Comparison of ENCODE assay signal across 10 cellular contexts in the genomic region with DNA sequence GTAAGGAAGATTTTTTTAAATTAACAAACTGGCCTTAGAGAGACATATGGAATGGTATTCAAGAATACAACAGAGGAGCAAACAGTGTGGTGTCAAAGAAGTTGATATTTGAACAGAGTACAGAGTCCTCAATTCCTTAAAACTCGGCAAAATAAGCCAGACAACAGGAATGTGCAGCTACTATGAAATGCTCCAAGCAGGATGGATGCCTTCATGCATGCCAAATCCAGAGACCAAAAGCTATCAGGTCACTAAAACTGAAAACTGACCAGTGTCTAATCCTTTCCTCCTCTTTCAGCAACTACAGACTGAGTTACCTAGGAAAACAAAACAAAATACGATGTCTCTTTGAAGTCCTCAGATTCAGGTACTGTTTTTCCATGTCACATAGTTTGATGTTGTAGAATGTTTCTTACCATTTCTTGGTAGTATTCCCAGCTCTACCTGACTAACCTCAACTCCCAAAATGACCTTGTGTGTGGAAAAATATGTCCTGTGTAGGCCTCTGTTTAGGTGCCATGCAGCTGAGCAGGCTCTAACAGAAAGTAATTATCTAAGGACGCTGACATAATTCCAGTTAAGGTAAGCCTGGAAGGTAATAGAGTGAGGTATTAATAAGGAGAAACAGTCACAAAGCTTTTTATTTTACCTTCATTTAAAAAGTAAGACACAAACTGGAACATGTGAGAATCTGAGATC. TPM values are rescaled to one million over a fixed set of nuclear protein-coding genes. Genes with fewer than 3 reads are reported as not detected.
DNase-seq lines count a peak whose midpoint lies in the region; ATAC-seq, FAIRE-seq and TF ChIP-seq lines count a peak whose summit lies in the region.
"Had no signal": no experiment of that assay in that cellular context is flagged by ENCODE, and none has a peak within 500 bp of the region (broad histone marks: within the 10 kb centered on the region; RNA-seq: fewer than 3 reads in every experiment).

No MANE protein-coding gene starts in this region.

- H3K27ac ChIP-seq in IMR-90 (ENCODE audit: insufficient read depth, low read length) (no peak overlapping the region), endothelial cell of umbilical vein (ENCODE audit: insufficient read depth, low read depth, low read length) (no peak overlapping the region), parathyroid adenoma (peak overlapping the region; percentile 49)

- peak overlapping the region; percentile 17 for H2BK5ac ChIP-seq in IMR-90 (ENCODE audit: low read depth, low read length, poor library complexity, severe bottlenecking)

- no peak overlapping the region for H2AK9ac ChIP-seq in IMR-90 (replicated peaks; ENCODE audit: low read depth, low read length, poor library complexity)

- no peak overlapping the region for H2BK20ac ChIP-seq in IMR-90 (ENCODE audit: low read depth, low read length)

- DNase-seq in IMR-90 (no peak), endothelial cell of umbilical vein (ENCODE audit: low read depth, low spot score) (peak; percentile 11), NCI-H226 (no peak), NCI-H1092 treated with DMSO at 0.1 percent for 48 hours (lab: John Stamatoyannopoulos, UW) (no peak)
- no peak for DNase-seq in stimulated activated CD4-positive, alpha-beta T cell treated with anti-CD3 and anti-CD28 coated beads, Interleukin-2, amount 100 ng/mL, for 24 hours
- DNase-seq in stimulated activated CD4-positive, alpha-beta T cell treated with anti-CD3 and anti-CD28 coated beads, Interleukin-1b, Interleukin-23, amount 100 ng/mL, for 48 hours, result no peak
- DNase-seq: midbrain had no signal

- H3K9me3 ChIP-seq in IMR-90 (ENCODE audit: control insufficient read depth, insufficient read depth, low read length) (no peaks in the 10 kb centered on the region), endothelial cell of umbilical vein (replicated peaks; ENCODE audit: control insufficient read depth, insufficient read depth, low read length) (no peaks in the 10 kb centered on the region), parathyroid adenoma (ENCODE audit: control insufficient read depth, low read length) (no peaks in the 10 kb centered on the region)

- FAIRE-seq in endothelial cell of umbilical vein (lab: Jason Lieb, UNC), result no peak
- FAIRE-seq: bronchial epithelial cell had no signal

- peaks cover 23 to 66% of the 10 kb centered on the region in 2 experiments; a peak in 3 of 4 replicates for H3K79me1 ChIP-seq in IMR-90 (ENCODE audit: low read depth in 1 of 2, low read length in 2 of 2)

- peaks cover 14% of the 10 kb centered on the region for H3K4me1 ChIP-seq in IMR-90 (ENCODE audit: control insufficient read depth, insufficient read depth, low read length)
- peaks cover 11% of the 10 kb centered on the region for H3K4me1 ChIP-seq in endothelial cell of umbilical vein (ENCODE audit: control insufficient read depth, extremely low read depth, insufficient read depth, low read length)
- H3K4me1 ChIP-seq in parathyroid adenoma, result peaks cover 10% of the 10 kb centered on the region

- no peak overlapping the region for H2BK120ac ChIP-seq in IMR-90 (ENCODE audit: low read depth, low read length)

- peak overlapping the region; percentile 72; the same call in 1 of the 2 replicates for H3K18ac ChIP-seq in IMR-90 (ENCODE audit: low read depth, low read length)

- H4K5ac ChIP-seq in IMR-90 (ENCODE audit: low read depth, low read length), result no peak overlapping the region

- no peak overlapping the region for H4K91ac ChIP-seq in IMR-90 (ENCODE audit: insufficient read depth, low read depth, low read length)

- in situ Hi-C loops in IMR-90 (cut with MboI; ENCODE audit: low sequenced_read_pairs), result no loop called here

- H3K14ac ChIP-seq in IMR-90 (replicated peaks; ENCODE audit: low read depth, low read length), result peak overlapping the region; percentile 15; the same call in 1 of the 2 replicates

- H3K9ac ChIP-seq in IMR-90 (ENCODE audit: low read depth, low read length) (no peak overlapping the region), endothelial cell of umbilical vein (replicated peaks; ENCODE audit: extremely low read depth, insufficient read depth, low read length) (no peak overlapping the region), parathyroid adenoma (no peak overlapping the region)

- no peak for TF ChIP-seq POLR2A in IMR-90 (IDR thresholded peaks at IDR 0.05; ENCODE audit: low read depth, low read length)
- TF ChIP-seq POLR2A in endothelial cell of umbilical vein (IDR thresholded peaks at IDR 0.05; ENCODE audit: low read depth, low read length), result no peak

- no peak overlapping the region for H2BK15ac ChIP-seq in IMR-90 (ENCODE audit: low read depth, low read length)

- H2AK5ac ChIP-seq in IMR-90 (ENCODE audit: low read depth, low read length), result no peak overlapping the region

- H2AFZ ChIP-seq in IMR-90 (replicated peaks; ENCODE audit: low read length, poor library complexity), result no peak overlapping the region
- no peak overlapping the region for H2AFZ ChIP-seq in endothelial cell of umbilical vein (ENCODE audit: low read depth, low read length)
- H2AFZ ChIP-seq in parathyroid adenoma, result no peak overlapping the region

- no peak overlapping the region for H3K4me3 ChIP-seq in IMR-90 (ENCODE audit: insufficient read depth, low read depth, low read length)
- no peak overlapping the region for H3K4me3 ChIP-seq in endothelial cell of umbilical vein (replicated peaks in 1 of 3; ENCODE audit: insufficient read depth in 1 of 3, low read depth in 1 of 3, low read length in 3 of 3)
- peak overlapping the region; percentile 0 for H3K4me3 ChIP-seq in parathyroid adenoma (ENCODE audit: low read depth, low read length)

- no peak overlapping the region for H3K56ac ChIP-seq in IMR-90 (ENCODE audit: extremely low read depth, insufficient read depth, low read length)

- H4K20me1 ChIP-seq in IMR-90 (ENCODE audit: insufficient read depth, low read length), result peaks cover 70% of the 10 kb centered on the region
- H4K20me1 ChIP-seq in endothelial cell of umbilical vein (replicated peaks; ENCODE audit: control insufficient read depth, extremely low read depth, insufficient read depth, low read length), result peaks cover 14% of the 10 kb centered on the region

- BruUV-seq in IMR-90 (replicated peaks; lab: Mats Ljungman, UMichigan), result no TSS peak
- no TSS peak for BruUV-seq in endothelial cell of umbilical vein (replicated peaks; lab: Mats Ljungman, UMichigan)

- ATAC-seq in GM19351 (IDR thresholded peaks at IDR 0.05; ENCODE audit: unreplicated experiment) (peak; percentile 4), IMR-90 (ENCODE audit: low read depth) (peak; percentile 46)

- dilution Hi-C loops in IMR-90 (cut with HindIII; ENCODE audit: low sequenced_read_pairs, unreplicated experiment), result no loop called here
- dilution Hi-C loops in endothelial cell of umbilical vein (cut with MboI; ENCODE audit: extremely low pct_ligation_motif_present, low sequenced_read_pairs), result no loop called here

- CTCF ChIA-PET in IMR-90 (lab: Yijun Ruan, JAX) (interaction anchor here (1.0 kb wide), 1 partner anchor 15 kb away, joined by 3 read pairs; no protein-coding TSS in a partner anchor), endothelial cell of umbilical vein (lab: Charles Lee) (interaction anchor here (1.0 to 1.4 kb wide), 5 partner anchors 24 to 194 kb away, joined by 3 to 4 read pairs (median 3); no protein-coding TSS in a partner anchor)

- no peak for TF ChIP-seq CTCF in IMR-90 (conservative IDR thresholded peaks at IDR 0.05; ENCODE audit: low read depth, low read length)
- no peak for TF ChIP-seq CTCF in endothelial cell of umbilical vein (IDR thresholded peaks at IDR 0.05; ENCODE audit: extremely low read depth in 1 of 2, insufficient read depth in 1 of 2, low read depth in 1 of 2, low read length in 2 of 2)
- TF ChIP-seq CTCF in parathyroid adenoma (IDR thresholded peaks at IDR 0.05), result no peak

- no peak overlapping the region for H4K8ac ChIP-seq in IMR-90 (ENCODE audit: low read depth in 2 of 2, low read length in 2 of 2)

- WGBS in IMR-90 (ENCODE audit: extremely low coverage in 2 of 2, insufficient read length in 1 of 2), 2 experiments, result no CpG with 5 or more reads among the region's 3 CpGs

- H3K27me3 ChIP-seq in IMR-90 (ENCODE audit: control insufficient read depth, insufficient read depth, low read length) (no peaks in the 10 kb centered on the region), endothelial cell of umbilical vein (ENCODE audit: control insufficient read depth in 2 of 2, insufficient read depth in 2 of 2, low read length in 2 of 2) (no peaks in the 10 kb centered on the region), parathyroid adenoma (ENCODE audit: control insufficient read depth, insufficient read depth, low read length) (no peaks in the 10 kb centered on the region)

- H3K9me1 ChIP-seq in IMR-90 (ENCODE audit: insufficient read depth, low read length) (peaks cover 19% of the 10 kb centered on the region), endothelial cell of umbilical vein (replicated peaks; ENCODE audit: control insufficient read depth, extremely low read depth, insufficient read depth, low read length) (no peaks in the 10 kb centered on the region)

- H3K23ac ChIP-seq in IMR-90 (ENCODE audit: low read depth, low read length), result peak overlapping the region; percentile 48; the same call in 1 of the 2 replicates

- H3K79me2 ChIP-seq in endothelial cell of umbilical vein (ENCODE audit: control insufficient read depth, insufficient read depth, low read length) (peaks cover 97% of the 10 kb centered on the region), parathyroid adenoma (peaks cover 20% of the 10 kb centered on the region)

- no peak for TF ChIP-seq RAD21 in IMR-90 (IDR thresholded peaks at IDR 0.05; ENCODE audit: low read length)

- intact Hi-C loops in IMR-90 (cut with micrococcal nuclease) (no loop called here), endothelial cell of umbilical vein (cut with micrococcal nuclease) (no loop called here)

- H3K4me2 ChIP-seq in IMR-90 (ENCODE audit: low read depth, low read length) (peak overlapping the region; percentile 85), endothelial cell of umbilical vein (ENCODE audit: insufficient read depth, low read length) (peak overlapping the region; percentile 38), parathyroid adenoma (ENCODE audit: low read length) (peak overlapping the region; percentile 23)

- H3K4ac ChIP-seq in IMR-90 (ENCODE audit: low read depth, low read length), result no peak overlapping the region; the same call in 1 of the 2 replicates

- POLR2A ChIA-PET in IMR-90 (lab: Charles Lee; ENCODE audit: unreplicated experiment), result interaction anchor here (0.6 kb wide), 1 partner anchor 14 kb away, joined by 3 read pairs; no protein-coding TSS in a partner anchor
- POLR2A ChIA-PET in endothelial cell of umbilical vein (lab: Charles Lee), result no interaction called here

- H3K36me3 ChIP-seq in IMR-90 (ENCODE audit: control insufficient read depth, insufficient read depth, low read length) (no peaks in the 10 kb centered on the region), endothelial cell of umbilical vein (ENCODE audit: control insufficient read depth in 2 of 2, extremely low read depth in 1 of 2, insufficient read depth in 2 of 2, low read length in 2 of 2) (peaks cover 0 to 3% of the 10 kb centered on the region in 2 experiments), parathyroid adenoma (ENCODE audit: control insufficient read depth, insufficient read depth, low read length) (no peaks in the 10 kb centered on the region)

RNA-seq across cellular contexts. Expression of gene TBL1XR1, which starts 46.9 kb away (rescaled TPM):
- total RNA-seq in IMR-90 (2012; rRNA removed), result 170 and 181 TPM in 2 replicates
- 25.2 and 29.3 TPM in 2 replicates for polyA plus RNA-seq in IMR-90 (2012; rRNA removed)
- 6.6 and 8.7 TPM in 2 replicates for polyA plus RNA-seq in IMR-90 (2012; cell fraction: cytosol; rRNA removed)
- polyA plus RNA-seq in IMR-90 (2012; cell fraction: nucleus; rRNA removed; ENCODE audit: low replicate concordance), result 7.5 and 56.1 TPM in 2 replicates
- 146 and 152 TPM in 2 replicates for total RNA-seq in endothelial cell of umbilical vein
- 26.5 and 26.9 TPM in 2 replicates for polyA plus RNA-seq in endothelial cell of umbilical vein
- 24.3 and 31.9 TPM in 2 replicates for polyA plus RNA-seq in endothelial cell of umbilical vein (2011; cell fraction: cytosol; rRNA removed)
- polyA plus RNA-seq in endothelial cell of umbilical vein (2011; cell fraction: nucleus; rRNA removed), result 71.4 and 72.3 TPM in 2 replicates
- 35.7 and 49.3 TPM in 2 replicates for polyA plus RNA-seq in endothelial cell of umbilical vein (2012)
- polyA minus RNA-seq in endothelial cell of umbilical vein, result 373 and 501 TPM in 2 replicates
- polyA minus RNA-seq in endothelial cell of umbilical vein (2011; cell fraction: cytosol; rRNA and poly(A)+ RNA removed), result 262 TPM
- 229 and 284 TPM in 2 replicates for polyA minus RNA-seq in endothelial cell of umbilical vein (2011; cell fraction: nucleus; rRNA and poly(A)+ RNA removed)

Comparison
In these comparisons a context has a peak if more than half of its experiments do, and no peak if none do; other contexts are left out.
1. H3K4me2 ChIP-seq: peak in every context shown above with its lines; median percentile 85 in IMR-90; 38 in endothelial cell of umbilical vein; 23 in parathyroid adenoma.